Comparison of ENCODE assay signal across 8 cellular contexts in the genomic region with DNA sequence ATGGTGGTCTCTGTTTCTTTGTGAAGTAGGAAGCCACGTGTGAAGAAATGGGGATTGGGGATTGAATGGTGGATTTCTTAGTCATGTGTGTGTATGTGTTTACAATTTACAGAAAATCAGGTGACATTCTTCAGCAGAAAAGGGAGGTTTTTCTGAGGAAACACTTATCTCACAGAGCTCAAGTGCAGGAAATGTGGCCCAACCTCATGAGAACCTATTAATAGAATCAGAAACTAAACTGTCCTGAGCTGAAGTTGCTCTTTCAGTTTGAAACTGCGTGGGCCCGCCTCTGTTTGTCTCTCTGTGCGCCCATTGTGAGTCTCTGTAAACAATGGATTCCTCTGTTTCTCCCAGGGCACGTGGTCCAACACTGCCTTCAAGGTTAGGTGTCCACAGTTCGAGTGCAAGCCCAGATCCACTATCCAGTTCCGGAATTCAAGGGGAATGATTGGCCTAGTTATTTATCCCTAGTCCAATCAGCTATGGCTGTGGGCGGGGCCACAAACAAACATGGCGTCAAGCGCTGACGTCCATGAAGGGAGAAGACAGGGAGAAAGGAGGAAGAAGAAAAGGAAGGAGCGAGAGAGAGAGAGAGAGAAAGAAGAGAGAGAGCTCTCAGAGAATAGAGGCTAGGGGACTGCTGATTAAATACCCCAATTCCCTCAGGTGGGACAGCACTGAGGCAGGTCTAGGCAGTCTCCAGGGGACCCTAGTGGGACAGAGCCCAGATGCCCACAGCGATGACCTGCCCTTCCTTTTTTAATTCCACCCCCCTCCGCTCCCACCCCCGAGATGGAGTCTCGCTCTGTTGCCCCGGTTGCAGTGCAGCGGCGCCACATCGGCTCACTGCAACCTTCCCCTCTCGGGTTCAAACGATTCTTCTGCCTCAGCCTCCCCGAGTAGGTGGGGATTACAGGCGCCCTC. TPM values are rescaled to one million over a fixed set of nuclear protein-coding genes. Genes with fewer than 3 reads are reported as not detected.
DNase-seq lines count a peak whose midpoint lies in the region; ATAC-seq and TF ChIP-seq lines count a peak whose summit lies in the region.

No MANE protein-coding gene starts in this region.

- intact Hi-C loops in adrenal gland (cut with DNase I): no loop called here
- intact Hi-C loops in lower lobe of right lung (cut with DNase I): no loop called here

- peak overlapping the region in 2 of 5 donors; percentile 8 to 13 for H3K27ac ChIP-seq in adrenal gland
- H3K27ac ChIP-seq in lower lobe of right lung: peak overlapping the region; percentile 82

- H3K27me3 ChIP-seq in adrenal gland (no peaks in the 10 kb centered on the region), lower lobe of right lung (ENCODE audit: low read depth) (no peaks in the 10 kb centered on the region)

- 70 to 76% (median 73%) methylated on average over 21 to 24 of the region's 24 CpGs for WGBS in adrenal gland, 4 donors

- H3K36me3 Mint-ChIP-seq in T-helper 1 cell treated with Interleukin-12 subunit alpha and Interleukin-12 subunit beta and Interleukin-4 antibody, amounts not matched to agents 30 μg/mL and 1 μg/mL, for 36 hours (ENCODE audit: low read depth): peaks cover 10% of the 10 kb centered on the region

- peaks cover 4% of the 10 kb centered on the region for H3K9me3 Mint-ChIP-seq in T-helper 1 cell treated with Interleukin-12 subunit alpha and Interleukin-12 subunit beta and Interleukin-4 antibody, amounts not matched to agents 30 μg/mL and 1 μg/mL, for 36 hours

- no peak for TF ChIP-seq CTCF in adrenal gland (IDR thresholded peaks at IDR 0.05)
- TF ChIP-seq CTCF in lower lobe of right lung (IDR thresholded peaks at IDR 0.05): no peak

- H3K4me3 ChIP-seq in adrenal gland (peak overlapping the region in 1 of 4 donors; percentile 1), lower lobe of right lung (peak overlapping the region; percentile 36)

- DNase-seq in adrenal gland: peak in 6 of 7 donors; percentile 31 to 78 (median 58)
- DNase-seq in lower lobe of right lung: peak; percentile 80
- DNase-seq in stimulated activated CD8-positive, alpha-beta memory T cell treated with anti-CD3 and anti-CD28 coated beads, Interleukin-4, amount 100 ng/mL, for 4 hours (ENCODE audit: low read depth in 2 of 2, low spot score in 1 of 2): peak; percentile 37
- no peak for DNase-seq in NCI-H2227 treated with DMSO at 0.1 percent for 48 hours (lab: John Stamatoyannopoulos, UW)
- DNase-seq in COR-L47 (lab: John Stamatoyannopoulos, UW): no peak

- H3K9me3 ChIP-seq in adrenal gland (replicated peaks in 1 of 3) (no peaks in the 10 kb centered on the region), lower lobe of right lung (no peaks in the 10 kb centered on the region)

- no peaks in the 10 kb centered on the region for H3K36me3 ChIP-seq in adrenal gland (replicated peaks in 1 of 2)
- no peaks in the 10 kb centered on the region for H3K36me3 ChIP-seq in lower lobe of right lung

- ATAC-seq in HG03108 (IDR thresholded peaks at IDR 0.05; ENCODE audit: unreplicated experiment) (peak; percentile 85), lower lobe of right lung (peak; percentile 89)

- peak overlapping the region; percentile 98 for H3K27ac Mint-ChIP-seq in T-helper 1 cell treated with Interleukin-12 subunit alpha and Interleukin-12 subunit beta and Interleukin-4 antibody, amounts not matched to agents 30 μg/mL and 1 μg/mL, for 36 hours

- H3K4me1 ChIP-seq in adrenal gland (replicated peaks in 1 of 2) (peaks cover 0 to 5% of the 10 kb centered on the region in 2 donors), lower lobe of right lung (peaks cover 14% of the 10 kb centered on the region)

- no peaks in the 10 kb centered on the region for H3K27me3 Mint-ChIP-seq in T-helper 1 cell treated with Interleukin-12 subunit alpha and Interleukin-12 subunit beta and Interleukin-4 antibody, amounts not matched to agents 30 μg/mL and 1 μg/mL, for 36 hours (ENCODE audit: low read depth)

- TF ChIP-seq POLR2A in GM19099 (IDR thresholded peaks at IDR 0.05; ENCODE audit: extremely low read depth, insufficient read length, low read depth): peak; percentile 49
- no peak for TF ChIP-seq POLR2A in adrenal gland (IDR thresholded peaks at IDR 0.05)

- peaks cover 29% of the 10 kb centered on the region for H3K4me1 Mint-ChIP-seq in T-helper 1 cell treated with Interleukin-12 subunit alpha and Interleukin-12 subunit beta and Interleukin-4 antibody, amounts not matched to agents 30 μg/mL and 1 μg/mL, for 36 hours (ENCODE audit: low read depth)

- H3K4me3 Mint-ChIP-seq in T-helper 1 cell treated with Interleukin-12 subunit alpha and Interleukin-12 subunit beta and Interleukin-4 antibody, amounts not matched to agents 30 μg/mL and 1 μg/mL, for 36 hours: peak overlapping the region; percentile 80

RNA-seq across cellular contexts. Expression of a gene that starts 31.4 kb away (rescaled TPM):
- total RNA-seq in adrenal gland: 10 to 100 TPM in 7 of 8 donors, 1 to 10 TPM in 1; 7.1 to 19.5 (median 15.1) TPM
- polyA plus RNA-seq in adrenal gland: 10 to 100 TPM in 2 of 3 donors, 1 to 10 TPM in 1; 9.7 to 14.2 (median 12.1) TPM
- total RNA-seq in lower lobe of right lung: 19.7 TPM

RNA-seq across cellular contexts. Expression of a gene that starts 44.4 kb away (rescaled TPM):
- 10 to 100 TPM in 4 of 8 donors, 1 to 10 TPM in 4; 4.0 to 17.4 (median 10.5) TPM for total RNA-seq in adrenal gland
- 10 to 100 TPM in 1 of 3 donors, 1 to 10 TPM in 2; 5.3 to 12.1 (median 5.9) TPM for polyA plus RNA-seq in adrenal gland
- total RNA-seq in lower lobe of right lung: 12.5 TPM

Comparison
In these comparisons a context has a peak if more than half of its experiments do, and no peak if none do; other contexts are left out.
1. DNase-seq: peak in adrenal gland (6 of 7), lower lobe of right lung (single experiment) and stimulated activated CD8-positive, alpha-beta memory T cell treated with anti-CD3 and anti-CD28 coated beads, Interleukin-4, amount 100 ng/mL, for 4 hours (2 of 2); none in NCI-H2227 treated with DMSO at 0.1 percent for 48 hours (single experiment) and COR-L47 (single experiment).